8 cellular contexts compared by ENCODE assay signal in genomic region chr2:9800975-9801723, GRCh38.
DNase-seq lines count a peak whose midpoint lies in the region; ATAC-seq and TF ChIP-seq lines count a peak whose summit lies in the region.

No MANE protein-coding gene starts in this region.

- peak; percentile 68 to 74 for DNase-seq in activated CD4-positive, alpha-beta T cell treated with anti-CD3 and anti-CD28 coated beads for 4 hours
- DNase-seq in fibroblast of pulmonary artery (ENCODE audit: low read depth) (peak; percentile 35), GM13977 (ENCODE audit: low spot score) (no peak), putamen (ENCODE audit: low spot score) (no peak), ACHN (no peak)
- DNase-seq in stimulated activated CD4-positive, alpha-beta T cell treated with anti-CD3 and anti-CD28 coated beads, Interleukin-4, amount 100 ng/mL, for 48 hours (ENCODE audit: low read depth in 2 of 2): peak; percentile 38 to 59

- no peak overlapping the region for H3K4me3 ChIP-seq in fibroblast of pulmonary artery (replicated peaks; ENCODE audit: low read depth, low read length)

- TF ChIP-seq CTCF in fibroblast of pulmonary artery (IDR thresholded peaks at IDR 0.05; ENCODE audit: low read length, missing control alignments) (no peak), GM13977 (IDR thresholded peaks at IDR 0.05; ENCODE audit: extremely low read depth, insufficient read depth, missing control alignments) (no peak)

- ATAC-seq in HG03025 (IDR thresholded peaks at IDR 0.05; ENCODE audit: low FRiP score, unreplicated experiment) (peak; percentile 37), GM21381 (IDR thresholded peaks at IDR 0.05; ENCODE audit: unreplicated experiment) (no peak)

- in situ Hi-C loops in GM13977 (cut with MboI; ENCODE audit: low pct_unique_long_range_greater_than_20kb, low sequenced_read_pairs, unreplicated experiment): no loop called here
- in situ Hi-C loops in ACHN (cut with HindIII; ENCODE audit: low pct_ligation_motif_present, low pct_unique_long_range_greater_than_20kb, low sequenced_read_pairs): loop anchor here (25.0 kb wide), 1 partner anchor 236 kb away; the partner anchor contains the start of gene KLF11

Comparison
In these comparisons a context has a peak if more than half of its experiments do, and no peak if none do; other contexts are left out.
1. DNase-seq: peak in activated CD4-positive, alpha-beta T cell treated with anti-CD3 and anti-CD28 coated beads for 4 hours (2 of 2), fibroblast of pulmonary artery (single experiment) and stimulated activated CD4-positive, alpha-beta T cell treated with anti-CD3 and anti-CD28 coated beads, Interleukin-4, amount 100 ng/mL, for 48 hours (2 of 2); none in GM13977 (single experiment), putamen (single experiment) and ACHN (single experiment).